Comparison of ENCODE assay signal across 14 cellular contexts in genomic region chr14:71525663-71526246, GRCh38.
"Had no signal": no experiment of that assay in that cellular context is flagged by ENCODE, and none has a peak within 500 bp of the region (broad histone marks: within the 10 kb centered on the region; RNA-seq: fewer than 3 reads in every experiment).

No MANE protein-coding gene starts in this region.

- H3K9me3 Mint-ChIP-seq: activated CD4-positive, alpha-beta memory T cell treated with anti-CD3 and anti-CD28 coated beads for 36 hours; type B pancreatic cell had no signal

- H3K4me1 ChIP-seq: parathyroid adenoma had no signal

- FAIRE-seq: islet of Langerhans had no signal

- H3K9me3 ChIP-seq: body of pancreas, esophagus muscularis mucosa had no signal

- DNase-seq: activated CD4-positive, alpha-beta memory T cell treated with anti-CD3 and anti-CD28 coated beads for 36 hours; activated gamma-delta T cell; activated T-cell treated with anti-CD3 and anti-CD28 coated beads, Interleukin-2, amount 50 U/mL, for 48 hours; amygdala; body of pancreas; caudate nucleus; naive thymus-derived CD4-positive, alpha-beta T cell; stimulated activated naive CD4-positive, alpha-beta T cell had no signal

- H3K27me3 Mint-ChIP-seq: activated CD4-positive, alpha-beta memory T cell treated with anti-CD3 and anti-CD28 coated beads for 36 hours; activated naive CD8-positive, alpha-beta T cell; naive thymus-derived CD4-positive, alpha-beta T cell; type B pancreatic cell had no signal

- H3K36me3 ChIP-seq: esophagus muscularis mucosa had no signal

- H3K4me3 Mint-ChIP-seq: activated CD4-positive, alpha-beta memory T cell treated with anti-CD3 and anti-CD28 coated beads for 36 hours; activated naive CD8-positive, alpha-beta T cell; naive thymus-derived CD4-positive, alpha-beta T cell; type B pancreatic cell had no signal

- H3K27me3 ChIP-seq: body of pancreas, esophagus muscularis mucosa had no signal

- H3K27ac ChIP-seq: body of pancreas, coronary artery, esophagus muscularis mucosa, parathyroid adenoma had no signal

- H3K27ac Mint-ChIP-seq: activated CD4-positive, alpha-beta memory T cell treated with anti-CD3 and anti-CD28 coated beads for 36 hours; activated naive CD8-positive, alpha-beta T cell; type B pancreatic cell had no signal

- H3K4me3 ChIP-seq: body of pancreas, coronary artery, esophagus muscularis mucosa had no signal
